In genomic region chr17:7351665-7352558, GRCh38 we compare ENCODE assay signal across 9 cellular contexts. TPM values are rescaled to one million over a fixed set of nuclear protein-coding genes. Genes with fewer than 3 reads are reported as not detected.
DNase-seq lines count a peak whose midpoint lies in the region; ATAC-seq, FAIRE-seq and TF ChIP-seq lines count a peak whose summit lies in the region.
"Had no signal": no experiment of that assay in that cellular context is flagged by ENCODE, and none has a peak within 500 bp of the region (broad histone marks: within the 10 kb centered on the region; RNA-seq: fewer than 3 reads in every experiment).

Gene KCTD11, plus strand, starts transcription at chr17:7352162.

- H3K27me3 Mint-ChIP-seq in T-cell, result no peaks in the 10 kb centered on the region

- ATAC-seq in GM21360 (IDR thresholded peaks at IDR 0.05; ENCODE audit: unreplicated experiment) (peak; percentile 51), T-cell (replicated peaks in 1 of 4) (peak; percentile 58 to 63 (median 59)), left ventricle myocardium superior (peak; percentile 80), aorta (ENCODE audit: low FRiP score) (peak; percentile 85)

- peak within 1 kb of the TSS; percentile 79 to 86 (median 85) for H3K4me3 Mint-ChIP-seq in T-cell

- TF ChIP-seq CTCF in prostate gland (IDR thresholded peaks at IDR 0.05), result peak; percentile 38 to 73 (median 56)

- H3K9me3 Mint-ChIP-seq in T-cell, result no peaks in the 10 kb centered on the region

- no peaks in the 10 kb centered on the region for H3K9me3 ChIP-seq in prostate gland
- no peaks in the 10 kb centered on the region for H3K9me3 ChIP-seq in aorta (ENCODE audit: control insufficient read depth, low read length)

- WGBS in prostate gland, result under 1% methylated on average over 69 of the region's 93 CpGs
- 0 to 2% methylated on average over 58 to 93 of the region's 93 CpGs for WGBS in aorta, 2 donors

- H3K27me3 ChIP-seq in prostate gland (replicated peaks; ENCODE audit: insufficient read depth) (no peaks in the 10 kb centered on the region), aorta (ENCODE audit: control insufficient read depth in 1 of 2, insufficient read depth in 2 of 2, low read length in 1 of 2) (no peaks in the 10 kb centered on the region)

- FAIRE-seq in HTR-8/SVneo (lab: Jason Lieb, UNC), result peak; percentile 92
- FAIRE-seq: islet of Langerhans had no signal

- CTCF ChIA-PET in T-cell (lab: Charles Lee), result interaction anchor here in 1 of 2 donors (1.5 kb wide), 1 partner anchor 16 kb away, joined by 5 read pairs; the partner anchor contains the start of gene ACAP1

- peak within 1 kb of the TSS; percentile 74 to 90 for H3K27ac Mint-ChIP-seq in T-cell

- intact Hi-C loops in left ventricle myocardium superior (cut with micrococcal nuclease), result no loop called here
- intact Hi-C loops in prostate gland (cut with DNase I), result loop anchor here (5.0 to 10.0 kb wide), 4 partner anchors 40 to 335 kb away; partner anchors contain the start of genes PLSCR3, POLR2A, SENP3 and SLC35G6
- intact Hi-C loops in aorta (cut with DNase I), result loop anchor here (1.0 to 10.0 kb wide), 5 partner anchors 23 to 213 kb away; partner anchors contain the start of genes FGF11 (in 1 of the 2), NEURL4 (in 1 of the 2), SENP3 (in 1 of the 2) and TMEM102 (in 1 of the 2)

- DNase-seq in COLO829 (ENCODE audit: low spot score), result peak; percentile 92
- DNase-seq in HTR-8/SVneo (ENCODE audit: insufficient read length, low spot score), result peak; percentile 92
- DNase-seq in T-cell, result peak in 33 of 34 experiments; percentile 33 to 76 (median 52)
- peak in 54 of 56 donors; percentile 29 to 89 (median 74) for DNase-seq in amygdala (lab: John Stamatoyannopoulos, UW)
- peak; percentile 97 for DNase-seq in left ventricle myocardium superior
- peak; percentile 92 for DNase-seq in prostate gland (ENCODE audit: low spot score)
- peak; percentile 95 to 97 for DNase-seq in aorta

- peaks cover 32 to 53% (median 39%) of the 10 kb centered on the region in 3 donors for H3K4me1 Mint-ChIP-seq in T-cell

- H3K4me1 ChIP-seq in prostate gland (replicated peaks) (peaks cover 9% of the 10 kb centered on the region), aorta (ENCODE audit: control insufficient read depth in 1 of 2, insufficient read depth in 2 of 2, low read length in 2 of 2) (peaks cover 0 to 7% of the 10 kb centered on the region in 2 donors)

- H3K36me3 Mint-ChIP-seq in T-cell, result peaks cover 11% of the 10 kb centered on the region

- H3K27ac ChIP-seq in prostate gland (peak within 1 kb of the TSS; percentile 97 to 98), aorta (ENCODE audit: low read depth in 1 of 2, low read length in 2 of 2) (peak within 1 kb of the TSS; percentile 87 to 95)

- POLR2A ChIA-PET in T-cell (lab: Charles Lee), result interaction anchor here in 1 of 2 donors (0.6 kb wide), 1 partner anchor 143 kb away, joined by 4 read pairs; no protein-coding TSS in a partner anchor

- no peaks in the 10 kb centered on the region for H3K36me3 ChIP-seq in prostate gland
- no peaks in the 10 kb centered on the region for H3K36me3 ChIP-seq in aorta (ENCODE audit: control insufficient read depth in 1 of 2, insufficient read depth in 2 of 2, low read length in 1 of 2)

- H3K4me3 ChIP-seq in prostate gland (peak within 1 kb of the TSS; percentile 49 to 94), aorta (ENCODE audit: low read length in 2 of 2) (peak within 1 kb of the TSS; percentile 60 to 84)

- TF ChIP-seq POLR2A in prostate gland (IDR thresholded peaks at IDR 0.05), result peak; percentile 70

RNA-seq across cellular contexts. Expression of gene KCTD11, which starts in this region (rescaled TPM):
- total RNA-seq in T-cell (1 to 10 TPM; 2.4 to 7.3 (median 4.8) TPM), left ventricle myocardium superior (3.6 TPM), prostate gland (10 to 100 TPM in 1 of 2 donors, 1 to 10 TPM in 1; 8.9 to 15.2 TPM), aorta (10 to 100 TPM; 12.4 to 15.8 TPM)
- polyA plus RNA-seq in aorta, result 10 to 100 TPM; 11.0 to 11.4 TPM

Comparison
In these comparisons a context has a peak if more than half of its experiments do, and no peak if none do; other contexts are left out.
1. Peak in every context shown above with its lines: DNase-seq, ATAC-seq, H3K4me3 ChIP-seq and H3K27ac ChIP-seq.